Comparison of ENCODE assay signal across 13 cellular contexts in the genomic region with DNA sequence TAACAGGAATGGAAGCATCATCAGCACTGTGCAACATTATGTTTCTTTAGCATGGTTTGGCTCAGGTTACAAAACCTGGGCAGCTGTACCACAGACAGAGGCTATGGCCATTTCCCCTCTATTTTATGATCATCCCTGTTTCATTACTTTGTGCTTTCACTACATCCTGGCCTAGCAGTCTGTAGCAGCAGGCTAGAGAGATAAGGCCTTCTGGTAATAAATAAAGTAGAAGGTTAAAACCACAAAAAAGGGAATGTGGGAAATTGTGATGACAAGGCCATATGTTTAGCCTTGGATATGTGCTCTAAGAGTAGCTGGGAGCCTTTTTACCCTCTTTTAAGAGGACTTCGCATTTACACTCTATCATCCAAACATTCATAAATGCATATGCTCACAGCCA.
A peak's percentile ranks its signal among the peaks of the same experiment; 100 is the strongest.
DNase-seq lines count a peak whose midpoint lies in the region; ATAC-seq and TF ChIP-seq lines count a peak whose summit lies in the region.
"Had no signal": no experiment of that assay in that cellular context is flagged by ENCODE, and none has a peak within 500 bp of the region (broad histone marks: within the 10 kb centered on the region; RNA-seq: fewer than 3 reads in every experiment).

No MANE protein-coding gene starts in this region.

- no peaks in the 10 kb centered on the region for H3K4me1 ChIP-seq in sigmoid colon
- no peaks in the 10 kb centered on the region for H3K4me1 ChIP-seq in CD4-positive, alpha-beta memory T cell (ENCODE audit: insufficient read depth, low read length)
- H3K4me1 ChIP-seq: Caco-2 had no signal

- H3K9me3 Mint-ChIP-seq in CD4-positive, alpha-beta memory T cell: no peaks in the 10 kb centered on the region
- H3K9me3 Mint-ChIP-seq: activated CD8-positive, alpha-beta T cell treated with anti-CD3 and anti-CD28 coated beads for 36 hours had no signal

- no peak for TF ChIP-seq CTCF in sigmoid colon (IDR thresholded peaks at IDR 0.05)

- H3K4me3 ChIP-seq in MG63: no peak overlapping the region
- H3K4me3 ChIP-seq in sigmoid colon: no peak overlapping the region
- no peak overlapping the region for H3K4me3 ChIP-seq in CD4-positive, alpha-beta memory T cell (ENCODE audit: low read length in 2 of 2)
- H3K4me3 ChIP-seq: mucosa of descending colon had no signal

- CTCF ChIA-PET in CD4-positive, alpha-beta memory T cell (lab: Charles Lee; ENCODE audit: partially characterized antibody): no interaction called here

- H3K9me3 ChIP-seq in MG63 (no peaks in the 10 kb centered on the region), sigmoid colon (no peaks in the 10 kb centered on the region)
- no peaks in the 10 kb centered on the region for H3K9me3 ChIP-seq in CD4-positive, alpha-beta memory T cell (ENCODE audit: control insufficient read depth in 1 of 2, low read length in 2 of 2)
- H3K9me3 ChIP-seq: Caco-2, mucosa of descending colon had no signal

- intact Hi-C loops in sigmoid colon (cut with DNase I): no loop called here
- intact Hi-C loops in CD4-positive, alpha-beta memory T cell (cut with micrococcal nuclease): no loop called here

- peak; percentile 12 for ATAC-seq in GM18868 (IDR thresholded peaks at IDR 0.05; ENCODE audit: unreplicated experiment)
- ATAC-seq in GM21723 (IDR thresholded peaks at IDR 0.05; ENCODE audit: unreplicated experiment): peak; percentile 42
- peak; percentile 36 for ATAC-seq in HG03196 (IDR thresholded peaks at IDR 0.05; ENCODE audit: unreplicated experiment)
- ATAC-seq: activated CD8-positive, alpha-beta T cell treated with anti-CD3 and anti-CD28 coated beads for 36 hours; mucosa of descending colon; sciatic nerve had no signal

- no peak overlapping the region for H3K27ac Mint-ChIP-seq in CD4-positive, alpha-beta memory T cell
- H3K27ac Mint-ChIP-seq: activated CD8-positive, alpha-beta T cell treated with anti-CD3 and anti-CD28 coated beads for 36 hours had no signal

- H3K4me1 Mint-ChIP-seq in CD4-positive, alpha-beta memory T cell: no peaks in the 10 kb centered on the region

- 77 to 80% methylated on average over 1 of the region's 1 CpG for WGBS in sigmoid colon, 2 donors

- no peaks in the 10 kb centered on the region for H3K27me3 Mint-ChIP-seq in CD4-positive, alpha-beta memory T cell
- H3K27me3 Mint-ChIP-seq: activated CD8-positive, alpha-beta T cell treated with anti-CD3 and anti-CD28 coated beads for 36 hours had no signal

- POLR2A ChIA-PET in CD4-positive, alpha-beta memory T cell (lab: Charles Lee; ENCODE audit: partially characterized antibody): no interaction called here

- no peak overlapping the region for H3K27ac ChIP-seq in sigmoid colon
- H3K27ac ChIP-seq in CD4-positive, alpha-beta memory T cell (ENCODE audit: low read depth, low read length): no peak overlapping the region

- H3K4me3 Mint-ChIP-seq in CD4-positive, alpha-beta memory T cell: no peak overlapping the region
- H3K4me3 Mint-ChIP-seq: activated CD8-positive, alpha-beta T cell treated with anti-CD3 and anti-CD28 coated beads for 36 hours had no signal

- H3K36me3 Mint-ChIP-seq in CD4-positive, alpha-beta memory T cell: no peaks in the 10 kb centered on the region

- H3K27me3 ChIP-seq in MG63 (no peaks in the 10 kb centered on the region), sigmoid colon (no peaks in the 10 kb centered on the region)
- H3K27me3 ChIP-seq in CD4-positive, alpha-beta memory T cell (ENCODE audit: insufficient read depth, low read length): no peaks in the 10 kb centered on the region

- peak; percentile 58 for DNase-seq in cerebellar cortex (ENCODE audit: low spot score)
- no peak for DNase-seq in MG63
- no peak for DNase-seq in sigmoid colon
- no peak for DNase-seq in CD4-positive, alpha-beta memory T cell
- no peak for DNase-seq in activated effector memory CD4-positive, alpha-beta T cell treated with anti-CD3 and anti-CD28 coated beads, Interleukin-2, amount 50 U/mL, for 16 hours
- DNase-seq: activated CD8-positive, alpha-beta T cell treated with anti-CD3 and anti-CD28 coated beads for 36 hours; Caco-2; mucosa of descending colon; SW 1271 had no signal

- no peaks in the 10 kb centered on the region for H3K36me3 ChIP-seq in MG63
- no peaks in the 10 kb centered on the region for H3K36me3 ChIP-seq in sigmoid colon
- no peaks in the 10 kb centered on the region for H3K36me3 ChIP-seq in CD4-positive, alpha-beta memory T cell (ENCODE audit: insufficient read depth, low read length)

- TF ChIP-seq EP300 in sigmoid colon (IDR thresholded peaks at IDR 0.05): no peak

- no peak for TF ChIP-seq POLR2A in sigmoid colon (IDR thresholded peaks at IDR 0.05)
